In the genomic region with DNA sequence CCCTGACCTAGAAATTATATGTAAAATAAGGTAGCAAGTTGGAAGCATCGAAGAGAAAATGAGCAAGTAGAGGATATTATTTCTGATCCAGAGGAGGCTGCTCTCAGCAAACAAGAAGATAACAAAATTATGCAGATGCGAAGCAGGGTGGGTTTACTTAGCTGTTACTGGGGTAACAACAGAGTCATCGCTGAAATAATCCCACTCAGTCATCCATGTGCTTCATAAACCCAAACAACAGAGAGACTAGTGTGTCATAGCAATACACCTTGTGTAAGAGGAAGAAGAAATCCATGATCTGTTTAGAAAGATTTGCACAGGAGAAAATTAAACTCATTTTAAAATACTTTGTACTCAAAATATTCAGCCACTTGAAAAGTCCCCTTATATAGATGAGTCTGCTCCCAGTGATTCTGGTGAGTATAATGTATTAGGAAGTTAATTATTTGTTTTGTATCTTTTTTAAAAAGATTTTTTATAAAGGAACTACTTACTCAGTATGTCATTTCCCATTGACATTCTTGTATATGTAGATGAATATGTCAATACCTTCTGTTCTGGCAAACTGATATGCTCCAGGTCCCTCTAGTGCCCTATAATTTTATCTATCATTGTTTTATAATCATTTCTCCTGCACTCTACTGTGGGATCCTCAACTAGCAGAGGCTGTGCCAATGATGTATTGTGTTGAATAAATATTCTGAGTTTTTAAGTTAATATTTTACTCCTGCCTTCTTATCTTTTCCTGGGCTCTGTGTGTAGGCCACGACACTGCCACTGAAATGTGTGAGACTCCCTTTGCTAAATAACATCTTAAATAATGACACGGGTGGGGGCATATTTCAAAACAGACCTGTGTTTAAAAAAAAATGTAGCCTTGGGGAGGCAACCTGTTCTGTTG, we compare ENCODE assay signal across 22 cellular contexts. TPM values are rescaled to one million over a fixed set of nuclear protein-coding genes. Genes with fewer than 3 reads are reported as not detected.
A peak's percentile ranks its signal among the peaks of the same experiment; 100 is the strongest.
DNase-seq lines count a peak whose midpoint lies in the region; ATAC-seq and TF ChIP-seq lines count a peak whose summit lies in the region.
"Had no signal": no experiment of that assay in that cellular context is flagged by ENCODE, and none has a peak within 500 bp of the region (broad histone marks: within the 10 kb centered on the region; RNA-seq: fewer than 3 reads in every experiment).

No MANE protein-coding gene starts in this region.

- ATAC-seq in CD8-positive, alpha-beta T cell, result peak; percentile 83
- ATAC-seq in central memory CD8-positive, alpha-beta T cell (replicated peaks; ENCODE audit: extremely low read depth, poor library complexity, severe bottlenecking), result no peak
- ATAC-seq in naive B cell (ENCODE audit: low read depth in 2 of 2), result no peak
- ATAC-seq: sciatic nerve had no signal

- no peak overlapping the region for H3K4me3 Mint-ChIP-seq in CD8-positive, alpha-beta T cell
- H3K4me3 Mint-ChIP-seq in central memory CD8-positive, alpha-beta T cell, result no peak overlapping the region
- peak overlapping the region in 1 of 8 donors; percentile 26 for H3K4me3 Mint-ChIP-seq in naive B cell
- H3K4me3 Mint-ChIP-seq: activated CD4-positive, alpha-beta memory T cell treated with anti-CD3 and anti-CD28 coated beads, Interleukin-2, amount 10 ng/mL, durations not matched to agents 7 days and 5 days had no signal

- POLR2A ChIA-PET in CD8-positive, alpha-beta T cell (lab: Charles Lee), result no interaction called here

- TF ChIP-seq CTCF in CD8-positive, alpha-beta T cell (IDR thresholded peaks at IDR 0.05), result peak; percentile 39

- H3K36me3 ChIP-seq in CD8-positive, alpha-beta T cell (ENCODE audit: insufficient read depth, low read length), result no peaks in the 10 kb centered on the region
- H3K36me3 ChIP-seq: HAP-1, left ventricle myocardium inferior, thyroid gland had no signal

- H3K9me3 ChIP-seq in CD8-positive, alpha-beta T cell (ENCODE audit: low read length), result no peaks in the 10 kb centered on the region
- H3K9me3 ChIP-seq: HAP-1, left ventricle myocardium inferior, thyroid gland had no signal

- no peak overlapping the region for H3K4me3 ChIP-seq in CD8-positive, alpha-beta T cell (ENCODE audit: low read depth, low read length)
- H3K4me3 ChIP-seq: HAP-1, left ventricle myocardium inferior, thyroid gland had no signal

- H3K36me3 Mint-ChIP-seq in CD8-positive, alpha-beta T cell, result no peaks in the 10 kb centered on the region
- H3K36me3 Mint-ChIP-seq in central memory CD8-positive, alpha-beta T cell (ENCODE audit: insufficient read depth), result no peaks in the 10 kb centered on the region
- H3K36me3 Mint-ChIP-seq in naive B cell, result no peaks in the 10 kb centered on the region
- H3K36me3 Mint-ChIP-seq: stimulated activated naive B cell treated with anti-CD40 and anti-IgM and Interleukin-4, amounts not matched to agents 10 μg/mL and 1 μg/mL and 100 μg/mL, for 72 hours had no signal

- DNase-seq in CD8-positive, alpha-beta T cell, result no peak
- DNase-seq in NCI-H82 (lab: John Stamatoyannopoulos, UW) (peak; percentile 59), naive B cell (no peak), SW480 (ENCODE audit: low spot score) (no peak), UCSD-AML1 (lab: John Stamatoyannopoulos, UW; ENCODE audit: unreplicated experiment) (no peak)
- no peak for DNase-seq in central memory CD8-positive, alpha-beta T cell (ENCODE audit: low spot score in 2 of 2)
- no peak for DNase-seq in stimulated activated CD8-positive, alpha-beta memory T cell treated with anti-CD3 and anti-CD28 coated beads, Interleukin-4, amount 100 ng/mL, for 48 hours
- DNase-seq: activated CD4-positive, alpha-beta memory T cell treated with anti-CD3 and anti-CD28 coated beads, Interleukin-2, amount 10 ng/mL, durations not matched to agents 7 days and 5 days; AML-193; amygdala; caudate nucleus; effector CD4-positive, alpha-beta T cell; GDM1; left ventricle myocardium inferior; NCI-H1105 treated with DMSO at 0.1 percent for 48 hours; NCI-H524; Right ventricle myocardium superior; thyroid gland had no signal

- H3K27ac ChIP-seq in CD8-positive, alpha-beta T cell (ENCODE audit: low read depth, low read length), result no peak overlapping the region
- H3K27ac ChIP-seq: left ventricle myocardium inferior, parathyroid adenoma, thyroid gland had no signal

- no peaks in the 10 kb centered on the region for H3K27me3 Mint-ChIP-seq in CD8-positive, alpha-beta T cell (ENCODE audit: low read depth)
- H3K27me3 Mint-ChIP-seq in central memory CD8-positive, alpha-beta T cell, result no peaks in the 10 kb centered on the region
- no peaks in the 10 kb centered on the region for H3K27me3 Mint-ChIP-seq in naive B cell
- H3K27me3 Mint-ChIP-seq: activated CD4-positive, alpha-beta memory T cell treated with anti-CD3 and anti-CD28 coated beads, Interleukin-2, amount 10 ng/mL, durations not matched to agents 7 days and 5 days; stimulated activated naive B cell treated with anti-CD40 and anti-IgM and Interleukin-4, amounts not matched to agents 10 μg/mL and 1 μg/mL and 100 μg/mL, for 72 hours had no signal

- H3K9me3 Mint-ChIP-seq in CD8-positive, alpha-beta T cell, result no peaks in the 10 kb centered on the region
- no peaks in the 10 kb centered on the region for H3K9me3 Mint-ChIP-seq in central memory CD8-positive, alpha-beta T cell
- H3K9me3 Mint-ChIP-seq in naive B cell, result no peaks in the 10 kb centered on the region
- H3K9me3 Mint-ChIP-seq: activated CD4-positive, alpha-beta memory T cell treated with anti-CD3 and anti-CD28 coated beads, Interleukin-2, amount 10 ng/mL, durations not matched to agents 7 days and 5 days; stimulated activated naive B cell treated with anti-CD40 and anti-IgM and Interleukin-4, amounts not matched to agents 10 μg/mL and 1 μg/mL and 100 μg/mL, for 72 hours had no signal

- H3K4me1 ChIP-seq in CD8-positive, alpha-beta T cell (ENCODE audit: insufficient read depth, low read length), result no peaks in the 10 kb centered on the region
- H3K4me1 ChIP-seq: HAP-1, left ventricle myocardium inferior, parathyroid adenoma, thyroid gland had no signal

- CTCF ChIA-PET in CD8-positive, alpha-beta T cell (lab: Charles Lee), result interaction anchor here (0.6 to 2.7 kb wide), 6 partner anchors 82 to 479 kb away, joined by 3 to 21 read pairs (median 4); no protein-coding TSS in a partner anchor

- peak overlapping the region; percentile 58 for H3K27ac Mint-ChIP-seq in CD8-positive, alpha-beta T cell
- H3K27ac Mint-ChIP-seq in central memory CD8-positive, alpha-beta T cell (ENCODE audit: low read depth), result peak overlapping the region; percentile 47
- H3K27ac Mint-ChIP-seq in naive B cell, result peak overlapping the region in 5 of 6 donors; percentile 80 to 88 (median 86)
- H3K27ac Mint-ChIP-seq: activated CD4-positive, alpha-beta memory T cell treated with anti-CD3 and anti-CD28 coated beads, Interleukin-2, amount 10 ng/mL, durations not matched to agents 7 days and 5 days had no signal

- no peaks in the 10 kb centered on the region for H3K27me3 ChIP-seq in CD8-positive, alpha-beta T cell (ENCODE audit: insufficient read depth, low read length)
- H3K27me3 ChIP-seq: thyroid gland had no signal

- intact Hi-C loops in CD8-positive, alpha-beta T cell (cut with DNase I, micrococcal nuclease), result loop anchor here (1.0 to 10.0 kb wide), 9 partner anchors 36 to 474 kb away; no protein-coding TSS in a partner anchor

- H3K4me1 Mint-ChIP-seq in CD8-positive, alpha-beta T cell (ENCODE audit: low read depth), result peaks cover 11% of the 10 kb centered on the region
- H3K4me1 Mint-ChIP-seq in central memory CD8-positive, alpha-beta T cell, result no peaks in the 10 kb centered on the region
- H3K4me1 Mint-ChIP-seq in naive B cell, result peaks cover 23 to 33% (median 31%) of the 10 kb centered on the region in 3 donors

RNA-seq across cellular contexts. Expression of gene HIVEP2, which starts 8.6 kb away (rescaled TPM):
- 10 to 100 TPM; 30.8 to 31.0 TPM for total RNA-seq in CD8-positive, alpha-beta T cell
- 10 to 100 TPM in 1 of 6 donors, 1 to 10 TPM in 5; 2.7 to 10.2 (median 5.4) TPM for polyA plus RNA-seq in naive B cell (ENCODE audit: low read depth in 6 of 6)
